In the genomic region with DNA sequence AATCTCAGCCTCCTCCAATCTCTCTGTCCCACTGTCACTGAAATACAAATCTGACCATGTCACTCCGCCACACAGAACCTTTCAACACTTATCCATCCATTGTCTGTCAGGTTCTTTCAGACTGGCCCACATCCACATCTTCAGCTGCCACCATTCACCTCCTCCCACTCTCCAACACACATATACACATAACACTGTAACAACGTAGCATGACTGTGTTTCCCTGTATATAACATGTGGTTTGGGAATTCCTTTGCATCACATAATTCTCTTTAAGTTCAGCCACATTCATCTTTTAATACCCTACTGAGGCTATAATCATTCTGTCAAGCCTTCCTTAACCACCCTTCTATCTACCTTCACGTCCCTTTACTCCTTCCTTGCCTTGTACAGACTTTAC, we compare ENCODE assay signal across 22 cellular contexts.
DNase-seq lines count a peak whose midpoint lies in the region; ATAC-seq and TF ChIP-seq lines count a peak whose summit lies in the region.
"Had no signal": no experiment of that assay in that cellular context is flagged by ENCODE, and none has a peak within 500 bp of the region (broad histone marks: within the 10 kb centered on the region; RNA-seq: fewer than 3 reads in every experiment).

No MANE protein-coding gene starts in this region.

- in situ Hi-C loops in IMR-90 (cut with MboI; ENCODE audit: low sequenced_read_pairs) = no loop called here

- WGBS in IMR-90 (ENCODE audit: extremely low coverage in 2 of 2, insufficient read length in 1 of 2), 2 experiments = 100% methylated on average over 1 of the region's 3 CpGs

- no peak overlapping the region for H2BK5ac ChIP-seq in IMR-90 (ENCODE audit: low read depth, low read length, poor library complexity, severe bottlenecking)

- H4K5ac ChIP-seq in IMR-90 (ENCODE audit: low read depth, low read length) = no peak overlapping the region

- no peak overlapping the region for H2AFZ ChIP-seq in IMR-90 (replicated peaks; ENCODE audit: low read length, poor library complexity)

- H2BK20ac ChIP-seq in IMR-90 (ENCODE audit: low read depth, low read length) = no peak overlapping the region

- no peaks in the 10 kb centered on the region for H3K27me3 Mint-ChIP-seq in chondrocyte (ENCODE audit: low read depth)
- no peaks in the 10 kb centered on the region for H3K27me3 Mint-ChIP-seq in stimulated activated naive B cell treated with anti-CD40 and anti-IgM and Interleukin-4, amounts not matched to agents 10 μg/mL and 1 μg/mL and 100 μg/mL, for 72 hours
- H3K27me3 Mint-ChIP-seq: B cell had no signal

- no TSS peak for BruUV-seq in IMR-90 (replicated peaks; lab: Mats Ljungman, UMichigan)

- no peak for TF ChIP-seq CTCF in IMR-90 (conservative IDR thresholded peaks at IDR 0.05; ENCODE audit: low read depth, low read length)
- TF ChIP-seq CTCF in chondrocyte (IDR thresholded peaks at IDR 0.05) = no peak

- H2BK120ac ChIP-seq in IMR-90 (ENCODE audit: low read depth, low read length) = no peak overlapping the region

- DNase-seq in Right ventricle myocardium superior (no peak), cardiac septum (ENCODE audit: low spot score) (no peak), IMR-90 (peak; percentile 57), chondrocyte (ENCODE audit: low spot score) (no peak)
- DNase-seq in stimulated activated naive B cell treated with anti-CD40 and anti-IgM and Interleukin-4, amounts not matched to agents 10 μg/mL and 1 μg/mL and 100 μg/mL, for 72 hours = no peak
- no peak for DNase-seq in effector memory CD4-positive, alpha-beta T cell
- DNase-seq: COR-L47, DMS79, H9, HFFc6, KBM-7, NCI-H1092, NCI-H1436, NCI-H1930, NCI-H2227 treated with DMSO at 0.1 percent for 48 hours, NCI-H524, NCI-H82, Peyer's patch had no signal

- H3K9me1 ChIP-seq in IMR-90 (ENCODE audit: insufficient read depth, low read length) = peaks cover 11% of the 10 kb centered on the region

- peak overlapping the region; percentile 25; the same call in 1 of the 2 replicates for H3K14ac ChIP-seq in IMR-90 (replicated peaks; ENCODE audit: low read depth, low read length)

- no peak overlapping the region for H2AK9ac ChIP-seq in IMR-90 (replicated peaks; ENCODE audit: low read depth, low read length, poor library complexity)

- TF ChIP-seq RAD21 in IMR-90 (IDR thresholded peaks at IDR 0.05; ENCODE audit: low read length) = no peak

- dilution Hi-C loops in IMR-90 (cut with HindIII; ENCODE audit: low sequenced_read_pairs, unreplicated experiment) = no loop called here

- no peak overlapping the region for H3K56ac ChIP-seq in IMR-90 (ENCODE audit: extremely low read depth, insufficient read depth, low read length)

- no peak overlapping the region for H3K27ac ChIP-seq in IMR-90 (ENCODE audit: insufficient read depth, low read length)
- H3K27ac ChIP-seq in effector memory CD4-positive, alpha-beta T cell (ENCODE audit: insufficient read depth, low read length, poor library complexity, severe bottlenecking) = no peak overlapping the region
- H3K27ac ChIP-seq: Peyer's patch, SJSA1 had no signal

- POLR2A ChIA-PET in IMR-90 (lab: Charles Lee; ENCODE audit: unreplicated experiment) = no interaction called here

- no peak for TF ChIP-seq POLR2A in IMR-90 (IDR thresholded peaks at IDR 0.05; ENCODE audit: low read depth, low read length)

- H3K4me1 ChIP-seq in IMR-90 (ENCODE audit: control insufficient read depth, insufficient read depth, low read length) = peaks cover 7% of the 10 kb centered on the region
- H3K4me1 ChIP-seq in effector memory CD4-positive, alpha-beta T cell (ENCODE audit: control insufficient read depth, insufficient read depth, low read length, poor library complexity, severe bottlenecking) = no peaks in the 10 kb centered on the region
- H3K4me1 ChIP-seq: SJSA1 had no signal

- H3K4me3 Mint-ChIP-seq in chondrocyte (ENCODE audit: unreplicated experiment) = no peak overlapping the region
- no peak overlapping the region for H3K4me3 Mint-ChIP-seq in stimulated activated naive B cell treated with anti-CD40 and anti-IgM and Interleukin-4, amounts not matched to agents 10 μg/mL and 1 μg/mL and 100 μg/mL, for 72 hours
- H3K4me3 Mint-ChIP-seq: B cell, H9, HFFc6 had no signal

- H3K36me3 Mint-ChIP-seq in chondrocyte (ENCODE audit: low read depth) = peaks cover 2% of the 10 kb centered on the region
- peaks cover 21 to 29% of the 10 kb centered on the region in 2 donors for H3K36me3 Mint-ChIP-seq in stimulated activated naive B cell treated with anti-CD40 and anti-IgM and Interleukin-4, amounts not matched to agents 10 μg/mL and 1 μg/mL and 100 μg/mL, for 72 hours

- H3K18ac ChIP-seq in IMR-90 (ENCODE audit: low read depth, low read length) = no peak overlapping the region

- no peaks in the 10 kb centered on the region for H3K9me3 Mint-ChIP-seq in chondrocyte (ENCODE audit: low read depth)
- no peaks in the 10 kb centered on the region for H3K9me3 Mint-ChIP-seq in stimulated activated naive B cell treated with anti-CD40 and anti-IgM and Interleukin-4, amounts not matched to agents 10 μg/mL and 1 μg/mL and 100 μg/mL, for 72 hours
- H3K9me3 Mint-ChIP-seq: H9, HFFc6 had no signal

- H3K79me1 ChIP-seq in IMR-90 (ENCODE audit: low read depth in 1 of 2, low read length in 2 of 2) = peaks cover 43 to 48% of the 10 kb centered on the region in 2 experiments

- CTCF ChIA-PET in IMR-90 (lab: Yijun Ruan, JAX) = no interaction called here

- no peak overlapping the region for H3K4me3 ChIP-seq in IMR-90 (ENCODE audit: insufficient read depth, low read depth, low read length)
- no peak overlapping the region for H3K4me3 ChIP-seq in effector memory CD4-positive, alpha-beta T cell (ENCODE audit: insufficient read depth, low read depth, low read length, poor library complexity, severe bottlenecking)
- H3K4me3 ChIP-seq: Peyer's patch, SJSA1 had no signal

- intact Hi-C loops in Right ventricle myocardium superior (cut with DNase I) = no loop called here
- intact Hi-C loops in cardiac septum (cut with DNase I) = no loop called here
- intact Hi-C loops in IMR-90 (cut with micrococcal nuclease) = no loop called here

- H3K4me1 Mint-ChIP-seq in chondrocyte (ENCODE audit: low read depth) = peaks cover 19% of the 10 kb centered on the region
- peaks cover 16 to 17% of the 10 kb centered on the region in 2 donors for H3K4me1 Mint-ChIP-seq in stimulated activated naive B cell treated with anti-CD40 and anti-IgM and Interleukin-4, amounts not matched to agents 10 μg/mL and 1 μg/mL and 100 μg/mL, for 72 hours
- H3K4me1 Mint-ChIP-seq: H9 had no signal

- H2BK15ac ChIP-seq in IMR-90 (ENCODE audit: low read depth, low read length) = no peak overlapping the region

- H4K20me1 ChIP-seq in IMR-90 (ENCODE audit: insufficient read depth, low read length) = peaks cover 28% of the 10 kb centered on the region

- no peak overlapping the region for H3K4ac ChIP-seq in IMR-90 (ENCODE audit: low read depth, low read length)

- ATAC-seq in Right ventricle myocardium superior (ENCODE audit: poor library complexity) = peak; percentile 23
- peak; percentile 57 for ATAC-seq in IMR-90 (ENCODE audit: low read depth)
- ATAC-seq in stimulated activated naive B cell treated with anti-CD40 and anti-IgM and Interleukin-4, amounts not matched to agents 10 μg/mL and 1 μg/mL and 100 μg/mL, for 72 hours (replicated peaks) = no peak
- no peak for ATAC-seq in HG03354 (IDR thresholded peaks at IDR 0.05; ENCODE audit: poor library complexity, severe bottlenecking, unreplicated experiment)
- no peak for ATAC-seq in GM21723 (IDR thresholded peaks at IDR 0.05; ENCODE audit: unreplicated experiment)

- H2AK5ac ChIP-seq in IMR-90 (ENCODE audit: low read depth, low read length) = 0 out of 2 replicates have a peak overlapping the region, but pooled peaks have one; percentile 72

- H3K36me3 ChIP-seq in IMR-90 (ENCODE audit: control insufficient read depth, insufficient read depth, low read length) = peaks cover 2% of the 10 kb centered on the region; the same call in 1 of the 2 replicates
- H3K36me3 ChIP-seq in effector memory CD4-positive, alpha-beta T cell (ENCODE audit: control insufficient read depth, insufficient read depth, low read length) = peaks cover 6% of the 10 kb centered on the region
- H3K36me3 ChIP-seq: Peyer's patch, SJSA1 had no signal

- no peak overlapping the region for H3K23ac ChIP-seq in IMR-90 (ENCODE audit: low read depth, low read length)

- no peak overlapping the region for H3K4me2 ChIP-seq in IMR-90 (ENCODE audit: low read depth, low read length)

- H3K9ac ChIP-seq in IMR-90 (ENCODE audit: low read depth, low read length) = no peak overlapping the region

- H4K91ac ChIP-seq in IMR-90 (ENCODE audit: insufficient read depth, low read depth, low read length) = no peak overlapping the region

- no peak overlapping the region for H4K8ac ChIP-seq in IMR-90 (ENCODE audit: low read depth in 2 of 2, low read length in 2 of 2)

- no peaks in the 10 kb centered on the region for H3K27me3 ChIP-seq in IMR-90 (ENCODE audit: control insufficient read depth, insufficient read depth, low read length)
- H3K27me3 ChIP-seq in effector memory CD4-positive, alpha-beta T cell (replicated peaks; ENCODE audit: control insufficient read depth, insufficient read depth, low read length, poor library complexity, severe bottlenecking) = no peaks in the 10 kb centered on the region
- H3K27me3 ChIP-seq: Peyer's patch, SJSA1 had no signal

- H3K27ac Mint-ChIP-seq in chondrocyte (ENCODE audit: unreplicated experiment) = peak overlapping the region; percentile 23
- peak overlapping the region; percentile 6 for H3K27ac Mint-ChIP-seq in stimulated activated naive B cell treated with anti-CD40 and anti-IgM and Interleukin-4, amounts not matched to agents 10 μg/mL and 1 μg/mL and 100 μg/mL, for 72 hours
- H3K27ac Mint-ChIP-seq: B cell, HFFc6 had no signal

- no peaks in the 10 kb centered on the region for H3K9me3 ChIP-seq in IMR-90 (ENCODE audit: control insufficient read depth, insufficient read depth, low read length)
- no peaks in the 10 kb centered on the region for H3K9me3 ChIP-seq in effector memory CD4-positive, alpha-beta T cell (ENCODE audit: control insufficient read depth, low read length)
- H3K9me3 ChIP-seq: Peyer's patch, SJSA1 had no signal

TF ChIP-seq in IMR-90, 13 proteins besides CTCF, POLR2A, EP300 and RAD21 (continues in another document):
- TF ChIP-seq FOS (IDR thresholded peaks at IDR 0.05; ENCODE audit: low read depth, low read length) = no peak
- no peak for TF ChIP-seq RCOR1 (IDR thresholded peaks at IDR 0.05; ENCODE audit: insufficient replicate concordance, low read length)
- no peak for TF ChIP-seq MXI1 (IDR thresholded peaks at IDR 0.05; ENCODE audit: borderline replicate concordance, low read depth, low read length)
- no peak for TF ChIP-seq NFE2L2 (IDR thresholded peaks at IDR 0.05; ENCODE audit: low read depth, low read length)
- TF ChIP-seq, protein P1, sequence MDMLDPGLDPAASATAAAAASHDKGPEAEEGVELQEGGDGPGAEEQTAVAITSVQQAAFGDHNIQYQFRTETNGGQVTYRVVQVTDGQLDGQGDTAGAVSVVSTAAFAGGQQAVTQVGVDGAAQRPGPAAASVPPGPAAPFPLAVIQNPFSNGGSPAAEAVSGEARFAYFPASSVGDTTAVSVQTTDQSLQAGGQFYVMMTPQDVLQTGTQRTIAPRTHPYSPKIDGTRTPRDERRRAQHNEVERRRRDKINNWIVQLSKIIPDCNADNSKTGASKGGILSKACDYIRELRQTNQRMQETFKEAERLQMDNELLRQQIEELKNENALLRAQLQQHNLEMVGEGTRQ (IDR thresholded peaks at IDR 0.05; ENCODE audit: low read depth, low read length) = no peak
- TF ChIP-seq CEBPB (IDR thresholded peaks at IDR 0.05; ENCODE audit: low read depth, low read length) = no peak

Comparison
In these comparisons a context has a peak if more than half of its experiments do, and no peak if none do; other contexts are left out.
1. ATAC-seq: peak in Right ventricle myocardium superior (single experiment) and IMR-90 (single experiment); none in stimulated activated naive B cell treated with anti-CD40 and anti-IgM and Interleukin-4, amounts not matched to agents 10 μg/mL and 1 μg/mL and 100 μg/mL, for 72 hours (0 of 2), HG03354 (single experiment) and GM21723 (single experiment).